12 cellular contexts compared by ENCODE assay signal in genomic region chr15:82122754-82123400, GRCh38.
A peak's percentile ranks its signal among the peaks of the same experiment; 100 is the strongest.
DNase-seq lines count a peak whose midpoint lies in the region; ATAC-seq, FAIRE-seq and TF ChIP-seq lines count a peak whose summit lies in the region.
"Had no signal": no experiment of that assay in that cellular context is flagged by ENCODE, and none has a peak within 500 bp of the region (broad histone marks: within the 10 kb centered on the region; RNA-seq: fewer than 3 reads in every experiment).

No MANE protein-coding gene starts in this region.

- no peak for TF ChIP-seq POLR2A in thyroid gland (IDR thresholded peaks at IDR 0.05)

- peak; percentile 94 for FAIRE-seq in RCC 7860 (lab: Jason Lieb, UNC)

- no peak overlapping the region for H3K4me3 Mint-ChIP-seq in Calu3 (ENCODE audit: low read depth, unreplicated experiment)
- H3K4me3 Mint-ChIP-seq: activated naive CD4-positive, alpha-beta T cell treated with anti-CD3 and anti-CD28 coated beads for 36 hours; neural crest cell; WTC11 had no signal

- TF ChIP-seq CTCF in Calu3 (IDR thresholded peaks at IDR 0.05; ENCODE audit: unreplicated experiment): no peak
- no peak for TF ChIP-seq CTCF in thyroid gland (IDR thresholded peaks at IDR 0.05)
- TF ChIP-seq CTCF in left ventricle myocardium inferior (IDR thresholded peaks at IDR 0.05; ENCODE audit: borderline replicate concordance): no peak

- H3K27me3 ChIP-seq in thyroid gland: no peaks in the 10 kb centered on the region
- no peaks in the 10 kb centered on the region for H3K27me3 ChIP-seq in left ventricle myocardium inferior (ENCODE audit: low read depth)

- DNase-seq in Calu3: peak; percentile 26
- peak; percentile 91 for DNase-seq in RCC 7860 (ENCODE audit: low spot score)
- peak; percentile 89 for DNase-seq in fibroblast of gingiva (ENCODE audit: low read depth)
- peak; percentile 94 for DNase-seq in renal cortical epithelial cell (ENCODE audit: low read depth)
- no peak for DNase-seq in medulla oblongata (ENCODE audit: extremely low spot score)
- no peak for DNase-seq in thyroid gland
- DNase-seq in left ventricle myocardium inferior: no peak
- DNase-seq: activated naive CD4-positive, alpha-beta T cell treated with anti-CD3 and anti-CD28 coated beads for 36 hours; NCI-H82 had no signal

- no peaks in the 10 kb centered on the region for H3K36me3 ChIP-seq in thyroid gland
- peaks cover 2% of the 10 kb centered on the region for H3K36me3 ChIP-seq in left ventricle myocardium inferior

- H3K4me3 ChIP-seq in thyroid gland (replicated peaks in 1 of 3): no peak overlapping the region
- no peak overlapping the region for H3K4me3 ChIP-seq in left ventricle myocardium inferior

- no peaks in the 10 kb centered on the region for H3K9me3 Mint-ChIP-seq in Calu3 (ENCODE audit: low read depth, unreplicated experiment)
- H3K9me3 Mint-ChIP-seq: activated naive CD4-positive, alpha-beta T cell treated with anti-CD3 and anti-CD28 coated beads for 36 hours; neural crest cell; WTC11 had no signal

- H3K4me1 ChIP-seq in thyroid gland (no peaks in the 10 kb centered on the region), left ventricle myocardium inferior (no peaks in the 10 kb centered on the region)

- H3K27ac ChIP-seq in thyroid gland (no peak overlapping the region), left ventricle myocardium inferior (replicated peaks) (no peak overlapping the region)

- H3K27ac Mint-ChIP-seq in Calu3 (ENCODE audit: unreplicated experiment): no peak overlapping the region
- H3K27ac Mint-ChIP-seq: activated naive CD4-positive, alpha-beta T cell treated with anti-CD3 and anti-CD28 coated beads for 36 hours; WTC11 had no signal

- WGBS in thyroid gland, 2 donors: 85 to 89% methylated on average over 4 of the region's 4 CpGs

- CTCF ChIA-PET in Calu3 (lab: Charles Lee): interaction anchor here (1.3 to 2.2 kb wide), 2 partner anchors 14 to 17 kb away, joined by 3 to 4 read pairs; no protein-coding TSS in a partner anchor

- ATAC-seq in GM18520 (IDR thresholded peaks at IDR 0.05; ENCODE audit: unreplicated experiment): no peak
- ATAC-seq: WTC11 had no signal

- intact Hi-C loops in Calu3 (cut with micrococcal nuclease; ENCODE audit: unreplicated experiment) (no loop called here), thyroid gland (cut with DNase I) (no loop called here), left ventricle myocardium inferior (cut with micrococcal nuclease) (no loop called here)

- no TSS peak for BruUV-seq in Calu3 (replicated peaks; lab: Mats Ljungman, UMichigan)

- no peaks in the 10 kb centered on the region for H3K36me3 Mint-ChIP-seq in Calu3 (ENCODE audit: insufficient read depth, unreplicated experiment)
- H3K36me3 Mint-ChIP-seq: WTC11 had no signal

- peaks cover 8% of the 10 kb centered on the region for H3K4me1 Mint-ChIP-seq in Calu3 (ENCODE audit: low read depth, unreplicated experiment)
- H3K4me1 Mint-ChIP-seq: neural crest cell, WTC11 had no signal

- H3K27me3 Mint-ChIP-seq in Calu3 (ENCODE audit: unreplicated experiment): no peaks in the 10 kb centered on the region

- H3K9me3 ChIP-seq in thyroid gland: no peaks in the 10 kb centered on the region
- H3K9me3 ChIP-seq in left ventricle myocardium inferior (replicated peaks): no peaks in the 10 kb centered on the region

Comparison
In these comparisons a context has a peak if more than half of its experiments do, and no peak if none do; other contexts are left out.
1. DNase-seq: peak in Calu3 (single experiment), RCC 7860 (single experiment), fibroblast of gingiva (single experiment) and renal cortical epithelial cell (single experiment); none in medulla oblongata (single experiment), thyroid gland (0 of 2) and left ventricle myocardium inferior (single experiment).